In the genomic region with DNA sequence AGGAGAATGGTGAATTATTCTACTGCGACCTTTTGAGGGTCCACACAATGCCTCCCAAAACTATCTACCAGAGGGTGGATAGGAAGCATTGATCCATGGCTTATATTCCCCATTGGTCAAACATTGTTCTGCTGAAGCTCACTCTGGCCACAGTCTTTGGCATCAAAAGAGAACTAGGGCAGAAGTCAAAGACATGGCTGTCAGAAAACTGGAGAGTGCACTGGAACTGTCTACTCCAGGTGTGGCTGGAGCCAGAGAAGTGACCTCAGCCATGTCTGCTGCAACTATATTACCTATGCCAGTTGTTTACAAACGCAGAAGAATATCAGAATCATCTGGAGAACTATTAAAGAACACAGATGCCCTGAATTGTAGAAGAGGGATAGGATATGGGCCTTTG, we compare ENCODE assay signal across 35 cellular contexts.
"Had no signal": no experiment of that assay in that cellular context is flagged by ENCODE, and none has a peak within 500 bp of the region (broad histone marks: within the 10 kb centered on the region; RNA-seq: fewer than 3 reads in every experiment).

No MANE protein-coding gene starts in this region.

- H3K27ac ChIP-seq: KMS-11 had no signal

- H3K9me3 ChIP-seq: MG63 had no signal

- DNase-seq: Karpas-422, Kasumi-1, MG63, MM.1S, MV-4-11, NCI-H1048, NCI-H1092, NCI-H1092 treated with DMSO at 0.1 percent for 48 hours, NCI-H1105, NCI-H1105 treated with DMSO at 0.1 percent for 48 hours, NCI-H1417, NCI-H1417 treated with DMSO at 0.1 percent for 48 hours, NCI-H1436, NCI-H1436 treated with DMSO at 0.1 percent for 48 hours, NCI-H146, NCI-H1694, NCI-H1694 treated with DMSO at 0.1 percent for 48 hours, NCI-H187, NCI-H187 treated with DMSO at 0.1 percent for 48 hours, NCI-H1930, NCI-H2029, NCI-H2029 treated with DMSO at 0.1 percent for 48 hours, NCI-H2081, NCI-H2081 treated with DMSO at 0.1 percent for 48 hours, NCI-H2107, NCI-H2171, NCI-H2171 treated with DMSO at 0.1 percent for 48 hours, NCI-H2227 treated with DMSO at 0.1 percent for 48 hours, NCI-H226, NCI-H345, NCI-H446, NCI-H446 treated with DMSO at 0.1 percent for 48 hours, NCI-H510A, NCI-H510A treated with DMSO at 0.1 percent for 48 hours had no signal

- H3K9ac ChIP-seq: KMS-11 had no signal

- H3K36me3 ChIP-seq: MG63 had no signal

- H3K27me3 ChIP-seq: MG63 had no signal

- H3K4me3 ChIP-seq: MG63 had no signal

- H3K4me2 ChIP-seq: KMS-11 had no signal
